In the genomic region with DNA sequence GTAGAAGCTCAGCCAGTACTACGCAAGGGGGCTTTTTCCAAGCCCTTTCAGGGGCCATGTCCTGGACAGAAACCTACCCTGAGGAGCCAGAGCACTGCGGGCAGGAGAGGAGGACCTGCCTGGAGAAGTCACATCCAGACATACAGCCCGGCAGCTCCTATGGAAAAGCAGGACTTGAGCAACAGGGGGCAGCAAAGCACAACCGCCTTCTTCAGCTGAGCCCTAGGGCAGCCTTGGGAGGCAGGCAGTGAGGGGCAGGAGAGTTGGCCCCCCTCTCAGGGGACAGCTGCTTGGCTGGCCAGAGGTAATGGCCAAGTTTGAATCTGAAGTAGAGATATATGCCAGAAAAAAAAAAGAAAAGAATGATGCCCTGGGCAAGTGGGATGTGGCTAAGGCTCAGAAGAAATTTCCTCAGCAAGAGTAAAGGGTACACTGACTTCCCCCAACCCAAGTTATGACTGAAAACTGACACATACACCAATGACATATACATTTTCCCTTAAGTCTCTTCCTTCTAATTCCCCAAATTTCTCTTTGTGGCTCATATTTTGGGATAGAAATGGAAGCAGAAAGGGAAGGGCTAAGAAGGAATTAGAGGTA, we compare ENCODE assay signal across 8 cellular contexts. TPM values are rescaled to one million over a fixed set of nuclear protein-coding genes. Genes with fewer than 3 reads are reported as not detected.
DNase-seq lines count a peak whose midpoint lies in the region; ATAC-seq and TF ChIP-seq lines count a peak whose summit lies in the region.

No MANE protein-coding gene starts in this region.

- H3K4me3 Mint-ChIP-seq in chondrocyte (ENCODE audit: unreplicated experiment) = no peak overlapping the region

- POLR2A ChIA-PET in HEK293 (lab: Yijun Ruan, JAX) = no interaction called here

- no peak overlapping the region for H3K4me3 ChIP-seq in HEK293 (ENCODE audit: low read depth, low read length)
- no peak overlapping the region for H3K4me3 ChIP-seq in tibial nerve

- H3K4me1 ChIP-seq in HEK293 (ENCODE audit: control insufficient read depth, insufficient read depth, low read length) = no peaks in the 10 kb centered on the region
- peaks cover 0 to 13% (median 3%) of the 10 kb centered on the region in 4 donors for H3K4me1 ChIP-seq in tibial nerve

- H3K36me3 ChIP-seq in HEK293 (ENCODE audit: control insufficient read depth in 2 of 2, insufficient read depth in 1 of 2, low read length in 2 of 2) = no peaks in the 10 kb centered on the region
- no peaks in the 10 kb centered on the region for H3K36me3 ChIP-seq in tibial nerve

- H3K36me3 Mint-ChIP-seq in chondrocyte (ENCODE audit: low read depth) = no peaks in the 10 kb centered on the region

- TF ChIP-seq POLR2A in tibial nerve (IDR thresholded peaks at IDR 0.05) = no peak

- CTCF ChIA-PET in HEK293 (lab: Yijun Ruan, JAX) = interaction anchor here (0.6 to 6.5 kb wide), 18 partner anchors 12 to 1834 kb away, joined by 3 to 72 read pairs (median 4); no protein-coding TSS in a partner anchor

- H3K4me1 Mint-ChIP-seq in chondrocyte (ENCODE audit: low read depth) = peaks cover 4% of the 10 kb centered on the region

- H3K9me3 ChIP-seq in HEK293 (ENCODE audit: control insufficient read depth, insufficient read depth, low read depth, low read length) = no peaks in the 10 kb centered on the region
- H3K9me3 ChIP-seq in tibial nerve = no peaks in the 10 kb centered on the region

- TF ChIP-seq CTCF in HEK293 (tag by site-specific recombination; IDR thresholded peaks at IDR 0.05) (peak; percentile 51), chondrocyte (IDR thresholded peaks at IDR 0.05) (peak; percentile 81), tibial nerve (IDR thresholded peaks at IDR 0.05) (peak; percentile 36 to 71 (median 56))

- no peaks in the 10 kb centered on the region for H3K27me3 ChIP-seq in tibial nerve

- WGBS in tibial nerve, 2 donors = 51 to 63% methylated on average over 4 of the region's 4 CpGs

- H3K9me3 Mint-ChIP-seq in chondrocyte (ENCODE audit: low read depth) = no peaks in the 10 kb centered on the region

- no peak overlapping the region for H3K27ac Mint-ChIP-seq in chondrocyte (ENCODE audit: unreplicated experiment)

- H3K27me3 Mint-ChIP-seq in chondrocyte (ENCODE audit: low read depth) = peaks cover 29% of the 10 kb centered on the region

- no peak overlapping the region for H3K27ac ChIP-seq in HEK293 (ENCODE audit: extremely low read depth, low read depth, low read length)
- H3K27ac ChIP-seq in tibial nerve = no peak overlapping the region

- DNase-seq in DMS 273 (lab: John Stamatoyannopoulos, UW; ENCODE audit: unreplicated experiment) (peak; percentile 57), DMS 273 treated with DMSO at 0.1 percent for 48 hours (lab: John Stamatoyannopoulos, UW) (no peak), NOMO-1 (lab: John Stamatoyannopoulos, UW; ENCODE audit: unreplicated experiment in 2 of 2) (peak; percentile 49 to 51), chondrocyte (ENCODE audit: low spot score) (no peak), left lobe of liver (ENCODE audit: low spot score) (peak; percentile 64), tibial nerve (ENCODE audit: low spot score in 2 of 2) (peak in 1 of 2 donors; percentile 67)
- no peak for DNase-seq in activated CD4-positive, CD25-positive, alpha-beta regulatory T cell treated with anti-CD3 and anti-CD28 coated beads, Interleukin-2, amount 50 U/mL, for 72 hours

- TF ChIP-seq EP300 in tibial nerve (IDR thresholded peaks at IDR 0.05) = no peak

- peak; percentile 97 for ATAC-seq in left lobe of liver

TF ChIP-seq in HEK293, 187 proteins besides CTCF, POLR2A, EP300 and RAD21:
- peak; percentile 51 for TF ChIP-seq GLIS2 (tag by site-specific recombination; IDR thresholded peaks at IDR 0.05)
- no peak for TF ChIP-seq ZNF292 (tag by site-specific recombination; IDR thresholded peaks at IDR 0.05; ENCODE audit: borderline replicate concordance, low read depth)
- TF ChIP-seq ZNF366 (tag by site-specific recombination; conservative IDR thresholded peaks at IDR 0.05) = no peak
- no peak for TF ChIP-seq RBAK (tag by site-specific recombination; IDR thresholded peaks at IDR 0.05)
- TF ChIP-seq GLIS1 (tag by site-specific recombination; IDR thresholded peaks at IDR 0.05) = peak; percentile 59
- TF ChIP-seq, protein P1, sequence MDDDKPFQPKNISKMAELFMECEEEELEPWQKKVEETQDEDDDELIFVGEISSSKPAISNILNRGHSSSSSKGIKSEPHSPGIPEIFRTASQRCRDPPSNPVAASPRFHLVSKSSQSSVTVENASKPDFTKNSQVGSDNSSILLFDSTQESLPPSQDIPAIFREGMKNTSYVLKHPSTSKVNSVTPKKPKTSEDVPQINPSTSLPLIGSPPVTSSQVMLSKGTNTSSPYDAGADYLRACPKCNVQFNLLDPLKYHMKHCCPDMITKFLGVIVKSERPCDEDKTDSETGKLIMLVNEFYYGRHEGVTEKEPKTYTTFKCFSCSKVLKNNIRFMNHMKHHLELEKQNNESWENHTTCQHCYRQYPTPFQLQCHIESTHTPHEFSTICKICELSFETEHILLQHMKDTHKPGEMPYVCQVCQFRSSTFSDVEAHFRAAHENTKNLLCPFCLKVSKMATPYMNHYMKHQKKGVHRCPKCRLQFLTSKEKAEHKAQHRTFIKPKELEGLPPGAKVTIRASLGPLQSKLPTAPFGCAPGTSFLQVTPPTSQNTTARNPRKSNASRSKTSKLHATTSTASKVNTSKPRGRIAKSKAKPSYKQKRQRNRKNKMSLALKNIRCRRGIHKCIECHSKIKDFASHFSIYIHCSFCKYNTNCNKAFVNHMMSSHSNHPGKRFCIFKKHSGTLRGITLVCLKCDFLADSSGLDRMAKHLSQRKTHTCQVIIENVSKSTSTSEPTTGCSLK (tag by site-specific recombination; IDR thresholded peaks at IDR 0.05) = no peak
- no peak for TF ChIP-seq INSM2 (tag by site-specific recombination; IDR thresholded peaks at IDR 0.05)
- TF ChIP-seq ZNF654 (tag by site-specific recombination; IDR thresholded peaks at IDR 0.05; ENCODE audit: low read depth) = peak; percentile 47

RNA-seq across cellular contexts. Expression of gene CYP19A1, which starts 56.9 kb away (rescaled TPM):
- total RNA-seq in chondrocyte (1.3 TPM in 1 of 3 replicates, not detected in the others), left lobe of liver (not detected), tibial nerve (100 to 1,000 TPM in 1 of 4 donors, 10 to 100 TPM in 2, 1 to 10 TPM in 1; 6.3 to 124 (median 15.6) TPM)

RNA-seq across cellular contexts. Expression of gene GLDN, which starts 60.0 kb away (rescaled TPM):
- total RNA-seq in chondrocyte (0.29 to 0.41 TPM (median 0.35 TPM) in 3 replicates), left lobe of liver (0.60 TPM), tibial nerve (10 to 100 TPM; 68.6 to 85.4 (median 79.3) TPM)

Comparison
In these comparisons a context has a peak if more than half of its experiments do, and no peak if none do; other contexts are left out.
1. DNase-seq: peak in DMS 273 (single experiment), NOMO-1 (2 of 2) and left lobe of liver (single experiment); none in DMS 273 treated with DMSO at 0.1 percent for 48 hours (single experiment), chondrocyte (single experiment) and activated CD4-positive, CD25-positive, alpha-beta regulatory T cell treated with anti-CD3 and anti-CD28 coated beads, Interleukin-2, amount 50 U/mL, for 72 hours (single experiment).
2. RNA of gene GLDN, which starts 60.0 kb away (total RNA-seq): 68.6 to 85.4 TPM in tibial nerve; 0.60 TPM in left lobe of liver (single experiment) and 0.29 to 0.41 TPM in chondrocyte; every median in the first group is over 10 times any median in the second.
3. Peak in every context shown above with its lines, with median percentiles within 50 percentile points of each other: CTCF ChIP-seq.